In genomic region chrX:133215747-133216146, GRCh38 we compare ENCODE assay signal across 10 cellular contexts.
A peak's percentile ranks its signal among the peaks of the same experiment; 100 is the strongest.
DNase-seq lines count a peak whose midpoint lies in the region; ATAC-seq, FAIRE-seq and TF ChIP-seq lines count a peak whose summit lies in the region.
"Had no signal": no experiment of that assay in that cellular context is flagged by ENCODE, and none has a peak within 500 bp of the region (broad histone marks: within the 10 kb centered on the region; RNA-seq: fewer than 3 reads in every experiment).

No MANE protein-coding gene starts in this region.

- H3K4me3 ChIP-seq in AG10803 (ENCODE audit: low read length) (no peak overlapping the region), RWPE2 (ENCODE audit: severe bottlenecking) (no peak overlapping the region)
- no peak overlapping the region for H3K4me3 ChIP-seq in effector memory CD4-positive, alpha-beta T cell (ENCODE audit: insufficient read depth, low read depth, low read length, poor library complexity, severe bottlenecking)

- FAIRE-seq in GM18507 (lab: Jason Lieb, UNC), result peak; percentile 73

- H3K27me3 ChIP-seq in RWPE2 (ENCODE audit: insufficient read depth, poor library complexity, severe bottlenecking), result no peaks in the 10 kb centered on the region
- H3K27me3 ChIP-seq in effector memory CD4-positive, alpha-beta T cell (replicated peaks; ENCODE audit: control insufficient read depth, insufficient read depth, low read length, poor library complexity, severe bottlenecking), result no peaks in the 10 kb centered on the region

- no peaks in the 10 kb centered on the region for H3K4me1 ChIP-seq in RWPE2 (ENCODE audit: insufficient read depth, poor library complexity, severe bottlenecking)
- H3K4me1 ChIP-seq in effector memory CD4-positive, alpha-beta T cell (ENCODE audit: control insufficient read depth, insufficient read depth, low read length, poor library complexity, severe bottlenecking), result no peaks in the 10 kb centered on the region

- DNase-seq in AG10803 (ENCODE audit: low read depth) (no peak), GM18507 (ENCODE audit: extremely low spot score, insufficient read length, low read depth) (no peak), RWPE2 (ENCODE audit: low spot score) (no peak), inferior parietal cortex (ENCODE audit: extremely low spot score) (peak; percentile 2)
- DNase-seq in effector memory CD4-positive, alpha-beta T cell, result no peak
- DNase-seq: activated CD4-positive, alpha-beta T cell treated with anti-CD3 and anti-CD28 coated beads, Interleukin-2, amount 10 ng/mL, durations not matched to agents 7 days and 5 days had no signal

- H3K27ac ChIP-seq in RWPE2 (ENCODE audit: poor library complexity, severe bottlenecking), result no peak overlapping the region
- no peak overlapping the region for H3K27ac ChIP-seq in effector memory CD4-positive, alpha-beta T cell (ENCODE audit: insufficient read depth, low read length, poor library complexity, severe bottlenecking)
- H3K27ac ChIP-seq: epithelial cell of prostate had no signal

- no peaks in the 10 kb centered on the region for H3K9me3 ChIP-seq in RWPE2 (ENCODE audit: severe bottlenecking)
- no peaks in the 10 kb centered on the region for H3K9me3 ChIP-seq in effector memory CD4-positive, alpha-beta T cell (ENCODE audit: control insufficient read depth, low read length)

- H3K36me3 ChIP-seq in RWPE2 (ENCODE audit: low read depth), result no peaks in the 10 kb centered on the region
- no peaks in the 10 kb centered on the region for H3K36me3 ChIP-seq in effector memory CD4-positive, alpha-beta T cell (ENCODE audit: control insufficient read depth, insufficient read depth, low read length)

- TF ChIP-seq CTCF in AG10803 (conservative IDR thresholded peaks at IDR 0.05; ENCODE audit: low read length), result peak; percentile 29
- TF ChIP-seq CTCF in RWPE2 (IDR thresholded peaks at IDR 0.05; ENCODE audit: poor library complexity, severe bottlenecking), result peak; percentile 37

- ATAC-seq in RWPE2 (ENCODE audit: low read depth) (0 out of 3 replicates have a peak, but pooled peaks have one; percentile 35), GM19397 (IDR thresholded peaks at IDR 0.05; ENCODE audit: unreplicated experiment) (no peak), GM18511 (IDR thresholded peaks at IDR 0.05; ENCODE audit: unreplicated experiment) (no peak), HG02840 (IDR thresholded peaks at IDR 0.05; ENCODE audit: low FRiP score, unreplicated experiment) (no peak)
